In the genomic region with DNA sequence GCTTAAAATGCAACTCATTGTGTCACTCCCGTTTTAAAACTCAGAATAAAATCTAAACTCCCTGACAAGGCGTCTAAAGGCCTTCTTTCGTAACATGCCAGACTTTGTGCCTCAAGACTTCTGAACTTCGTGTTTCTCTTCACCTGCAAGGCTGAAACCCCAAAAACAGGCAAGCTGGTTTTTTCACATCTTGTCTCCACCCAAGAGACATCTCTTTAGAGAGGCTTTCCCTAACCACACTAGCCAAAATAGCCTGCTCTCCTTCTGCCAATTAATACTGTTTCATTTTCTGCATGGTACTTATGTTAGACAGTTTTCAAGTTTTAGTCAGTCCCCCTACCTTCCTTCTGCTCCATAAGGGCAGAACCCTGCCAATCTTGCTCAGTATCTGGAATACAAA, we compare ENCODE assay signal across 16 cellular contexts. TPM values are rescaled to one million over a fixed set of nuclear protein-coding genes. Genes with fewer than 3 reads are reported as not detected.
A peak's percentile ranks its signal among the peaks of the same experiment; 100 is the strongest.
DNase-seq lines count a peak whose midpoint lies in the region; ATAC-seq and TF ChIP-seq lines count a peak whose summit lies in the region.
"Had no signal": no experiment of that assay in that cellular context is flagged by ENCODE, and none has a peak within 500 bp of the region (broad histone marks: within the 10 kb centered on the region; RNA-seq: fewer than 3 reads in every experiment).

No MANE protein-coding gene starts in this region.

- no peaks in the 10 kb centered on the region for H3K27me3 ChIP-seq in HUES6 (ENCODE audit: control insufficient read depth, insufficient read depth, low read length)
- H3K27me3 ChIP-seq in neutrophil = no peaks in the 10 kb centered on the region
- H3K27me3 ChIP-seq in aorta (ENCODE audit: control insufficient read depth in 1 of 2, insufficient read depth in 2 of 2, low read length in 1 of 2) = no peaks in the 10 kb centered on the region
- H3K27me3 ChIP-seq: suprapubic skin had no signal

- H3K4me1 Mint-ChIP-seq in activated CD8-positive, alpha-beta T cell treated with anti-CD3 and anti-CD28 coated beads for 36 hours (ENCODE audit: low read depth) = peaks cover 46% of the 10 kb centered on the region

- H3K36me3 ChIP-seq in HUES6 (ENCODE audit: control insufficient read depth, insufficient read depth, low read length) = peaks cover 13% of the 10 kb centered on the region
- peaks cover 20% of the 10 kb centered on the region for H3K36me3 ChIP-seq in neutrophil
- H3K36me3 ChIP-seq in aorta (ENCODE audit: control insufficient read depth in 1 of 2, insufficient read depth in 2 of 2, low read length in 1 of 2) = peaks cover 0 to 2% of the 10 kb centered on the region in 2 donors

- 0 out of 2 replicates have a peak overlapping the region, but pooled peaks have one; percentile 13 for H3K27ac ChIP-seq in HUES6 (ENCODE audit: low read depth, low read length)
- peak overlapping the region; percentile 69 for H3K27ac ChIP-seq in neutrophil
- H3K27ac ChIP-seq in aorta (ENCODE audit: low read depth in 1 of 2, low read length in 2 of 2) = no peak overlapping the region
- H3K27ac ChIP-seq: 22Rv1, RWPE1, suprapubic skin had no signal

- no peaks in the 10 kb centered on the region for H3K9me3 Mint-ChIP-seq in activated CD8-positive, alpha-beta T cell treated with anti-CD3 and anti-CD28 coated beads for 36 hours
- H3K9me3 Mint-ChIP-seq: activated T-cell treated with anti-CD3 and anti-CD28 coated beads, Interleukin-2, amount 50 U/mL, for 4 hours; dendritic cell treated with granulocyte-macrophage colony-stimulating factor and Interleukin-4, amounts not matched to agents 40 ng/mL and 50 ng/mL, for 4 days; T-helper 1 cell treated with Interleukin-12 subunit alpha and Interleukin-12 subunit beta and Interleukin-4 antibody, amounts not matched to agents 30 μg/mL and 1 μg/mL, for 36 hours had no signal

- no peak for ATAC-seq in activated CD8-positive, alpha-beta T cell treated with anti-CD3 and anti-CD28 coated beads for 36 hours
- no peak for ATAC-seq in aorta (ENCODE audit: low FRiP score)
- ATAC-seq: activated T-cell treated with anti-CD3 and anti-CD28 coated beads, Interleukin-2, amount 50 U/mL, for 4 hours had no signal

- peaks cover 6% of the 10 kb centered on the region for H3K36me3 Mint-ChIP-seq in activated CD8-positive, alpha-beta T cell treated with anti-CD3 and anti-CD28 coated beads for 36 hours (ENCODE audit: low read depth)

- CTCF ChIA-PET in activated CD8-positive, alpha-beta T cell treated with anti-CD3 and anti-CD28 coated beads for 36 hours (lab: Charles Lee) = interaction anchor here (1.0 kb wide), 1 partner anchor 165 kb away, joined by 3 read pairs; no protein-coding TSS in a partner anchor

- TF ChIP-seq CTCF in activated CD8-positive, alpha-beta T cell treated with anti-CD3 and anti-CD28 coated beads for 36 hours (IDR thresholded peaks at IDR 0.05) = no peak
- no peak for TF ChIP-seq CTCF in neutrophil (IDR thresholded peaks at IDR 0.05)

- no peaks in the 10 kb centered on the region for H3K9me3 ChIP-seq in HUES6 (ENCODE audit: control insufficient read depth, insufficient read depth, low read depth, low read length)
- H3K9me3 ChIP-seq in neutrophil = no peaks in the 10 kb centered on the region
- no peaks in the 10 kb centered on the region for H3K9me3 ChIP-seq in aorta (ENCODE audit: control insufficient read depth, low read length)
- H3K9me3 ChIP-seq: suprapubic skin had no signal

- intact Hi-C loops in activated CD8-positive, alpha-beta T cell treated with anti-CD3 and anti-CD28 coated beads for 36 hours (cut with micrococcal nuclease) = no loop called here
- intact Hi-C loops in posterior cingulate gyrus (cut with DNase I) = no loop called here
- intact Hi-C loops in aorta (cut with DNase I) = no loop called here

- no peak overlapping the region for H3K9ac ChIP-seq in HUES6 (ENCODE audit: low read length)

- no peak overlapping the region for H3K4me3 ChIP-seq in HUES6 (ENCODE audit: low read depth, low read length)
- H3K4me3 ChIP-seq in neutrophil (ENCODE audit: low read depth in 1 of 2, low read length in 1 of 2) = no peak overlapping the region
- no peak overlapping the region for H3K4me3 ChIP-seq in aorta (ENCODE audit: low read length in 2 of 2)
- H3K4me3 ChIP-seq: suprapubic skin had no signal

- no peak overlapping the region for H3K4me3 Mint-ChIP-seq in activated CD8-positive, alpha-beta T cell treated with anti-CD3 and anti-CD28 coated beads for 36 hours
- H3K4me3 Mint-ChIP-seq: activated T-cell treated with anti-CD3 and anti-CD28 coated beads, Interleukin-2, amount 50 U/mL, for 4 hours; dendritic cell treated with granulocyte-macrophage colony-stimulating factor and Interleukin-4, amounts not matched to agents 40 ng/mL and 50 ng/mL, for 4 days; T-helper 1 cell treated with Interleukin-12 subunit alpha and Interleukin-12 subunit beta and Interleukin-4 antibody, amounts not matched to agents 30 μg/mL and 1 μg/mL, for 36 hours had no signal

- WGBS in aorta, 2 donors = 43 to 57% methylated on average over 4 of the region's 4 CpGs

- no peaks in the 10 kb centered on the region for H3K27me3 Mint-ChIP-seq in activated CD8-positive, alpha-beta T cell treated with anti-CD3 and anti-CD28 coated beads for 36 hours
- H3K27me3 Mint-ChIP-seq: dendritic cell treated with granulocyte-macrophage colony-stimulating factor and Interleukin-4, amounts not matched to agents 40 ng/mL and 50 ng/mL, for 4 days had no signal

- DNase-seq in SIG-M5 treated with dmso at 0.1 percent for 504 hours (lab: John Stamatoyannopoulos, UW; ENCODE audit: unreplicated experiment) = peak; percentile 23
- no peak for DNase-seq in SIG-M5 (lab: John Stamatoyannopoulos, UW)
- no peak for DNase-seq in activated CD8-positive, alpha-beta T cell treated with anti-CD3 and anti-CD28 coated beads for 36 hours
- DNase-seq in effector CD4-positive, alpha-beta T cell = no peak
- DNase-seq in posterior cingulate gyrus = no peak
- no peak for DNase-seq in aorta
- DNase-seq: activated T-cell treated with anti-CD3 and anti-CD28 coated beads, Interleukin-2, amount 50 U/mL, for 4 hours; anterior cingulate cortex; C1 segment of cervical spinal cord had no signal

- POLR2A ChIA-PET in activated CD8-positive, alpha-beta T cell treated with anti-CD3 and anti-CD28 coated beads for 36 hours (lab: Charles Lee) = no interaction called here

- H3K4me1 ChIP-seq in HUES6 (ENCODE audit: control insufficient read depth, insufficient read depth, low read length) = no peaks in the 10 kb centered on the region
- peaks cover 41 to 64% of the 10 kb centered on the region in 2 experiments for H3K4me1 ChIP-seq in neutrophil (ENCODE audit: control insufficient read depth in 1 of 2, insufficient read depth in 1 of 2, low read depth in 1 of 2, low read length in 1 of 2)
- peaks cover 4 to 5% of the 10 kb centered on the region in 2 donors for H3K4me1 ChIP-seq in aorta (ENCODE audit: control insufficient read depth in 1 of 2, insufficient read depth in 2 of 2, low read length in 2 of 2)

- H3K27ac Mint-ChIP-seq in activated CD8-positive, alpha-beta T cell treated with anti-CD3 and anti-CD28 coated beads for 36 hours = peak overlapping the region; percentile 1
- H3K27ac Mint-ChIP-seq: dendritic cell treated with granulocyte-macrophage colony-stimulating factor and Interleukin-4, amounts not matched to agents 40 ng/mL and 50 ng/mL, for 4 days; T-helper 1 cell treated with Interleukin-12 subunit alpha and Interleukin-12 subunit beta and Interleukin-4 antibody, amounts not matched to agents 30 μg/mL and 1 μg/mL, for 36 hours had no signal

RNA-seq across cellular contexts. Expression of gene RAF1, which starts 41.6 kb away (rescaled TPM):
- total RNA-seq in activated CD8-positive, alpha-beta T cell treated with anti-CD3 and anti-CD28 coated beads for 36 hours = 10 to 100 TPM; 71.1 to 74.9 TPM
- total RNA-seq in aorta = 100 to 1,000 TPM in 1 of 2 donors, 10 to 100 TPM in 1; 96.2 to 117 TPM
- polyA plus RNA-seq in aorta = 10 to 100 TPM; 57.0 to 83.2 TPM

Comparison
In these comparisons a context has a peak if more than half of its experiments do, and no peak if none do; other contexts are left out.
1. H3K27ac ChIP-seq: peak in HUES6 (single experiment) and neutrophil (single experiment); none in aorta (0 of 2).